Comparison of ENCODE assay signal across 23 cellular contexts in genomic region chr2:177705511-177705910, GRCh38.
DNase-seq lines count a peak whose midpoint lies in the region; TF ChIP-seq lines count a peak whose summit lies in the region.
"Had no signal": no experiment of that assay in that cellular context is flagged by ENCODE, and none has a peak within 500 bp of the region (broad histone marks: within the 10 kb centered on the region; RNA-seq: fewer than 3 reads in every experiment).

No MANE protein-coding gene starts in this region.

- H3K4me1 ChIP-seq in HAP-1: peaks cover 34% of the 10 kb centered on the region
- H3K4me1 ChIP-seq: BLaER1 had no signal

- peak overlapping the region; percentile 11 for H3K27ac Mint-ChIP-seq in mesothelial cell of epicardium
- H3K27ac Mint-ChIP-seq in progenitor cell of endocrine pancreas: peak overlapping the region; percentile 8
- H3K27ac Mint-ChIP-seq: CD14-positive monocyte; CD4-positive, alpha-beta memory T cell; CD4-positive, CD25-positive, alpha-beta regulatory T cell; CD8-positive, alpha-beta memory T cell had no signal

- H3K4me1 Mint-ChIP-seq in mesothelial cell of epicardium (peaks cover 6% of the 10 kb centered on the region), progenitor cell of endocrine pancreas (ENCODE audit: low read depth) (no peaks in the 10 kb centered on the region)
- H3K4me1 Mint-ChIP-seq: CD14-positive monocyte; CD4-positive, alpha-beta memory T cell; CD4-positive, CD25-positive, alpha-beta regulatory T cell; CD8-positive, alpha-beta memory T cell had no signal

- H3K27me3 ChIP-seq in HAP-1 (ENCODE audit: low read depth): no peaks in the 10 kb centered on the region
- H3K27me3 ChIP-seq: BE2C, BLaER1 had no signal

- DNase-seq in HAP-1 (ENCODE audit: low spot score in 2 of 2) (peak; percentile 57 to 91), mesothelial cell of epicardium (ENCODE audit: low spot score in 2 of 2, unreplicated experiment in 2 of 2) (no peak), progenitor cell of endocrine pancreas (ENCODE audit: low spot score, unreplicated experiment) (no peak), KBM-7 (no peak)
- no peak for DNase-seq in stimulated activated CD4-positive, alpha-beta T cell treated with anti-CD3 and anti-CD28 coated beads, Interleukin-12 subunit alpha, Interleukin-12 subunit beta, amount 100 ng/mL, for 4 hours
- DNase-seq: 8988T; ACHN; BE2C; C1 segment of cervical spinal cord; CD4-positive, alpha-beta memory T cell; CD4-positive, CD25-positive, alpha-beta regulatory T cell; CD8-positive, alpha-beta memory T cell; COR-L47; DMS 273 treated with DMSO at 0.1 percent for 48 hours; DMS153; DMS53; DMS79; DND-41; EL; GDM1 had no signal

- no peak overlapping the region for H3K4me3 ChIP-seq in HAP-1
- H3K4me3 ChIP-seq: BLaER1, GM12878 had no signal

- in situ Hi-C loops in HAP-1 (cut with MboI; ENCODE audit: low sequenced_read_pairs): no loop called here
- in situ Hi-C loops in KBM-7 (cut with MboI; ENCODE audit: low pct_unique_long_range_greater_than_20kb, low sequenced_read_pairs): no loop called here

- H3K36me3 Mint-ChIP-seq in mesothelial cell of epicardium: peaks cover 7% of the 10 kb centered on the region
- H3K36me3 Mint-ChIP-seq in progenitor cell of endocrine pancreas (ENCODE audit: insufficient read depth): peaks cover 16% of the 10 kb centered on the region
- H3K36me3 Mint-ChIP-seq: CD14-positive monocyte; CD4-positive, alpha-beta memory T cell; CD4-positive, CD25-positive, alpha-beta regulatory T cell; CD8-positive, alpha-beta memory T cell had no signal

- H3K9me3 ChIP-seq in HAP-1: no peaks in the 10 kb centered on the region
- H3K9me3 ChIP-seq: BE2C, BLaER1 had no signal

- TF ChIP-seq CTCF in mesothelial cell of epicardium (IDR thresholded peaks at IDR 0.05; ENCODE audit: unreplicated experiment) (no peak), progenitor cell of endocrine pancreas (IDR thresholded peaks at IDR 0.05; ENCODE audit: unreplicated experiment) (no peak)

- no peak overlapping the region for H3K4me3 Mint-ChIP-seq in mesothelial cell of epicardium
- no peak overlapping the region for H3K4me3 Mint-ChIP-seq in progenitor cell of endocrine pancreas (ENCODE audit: low read depth)
- H3K4me3 Mint-ChIP-seq: CD14-positive monocyte; CD4-positive, alpha-beta memory T cell; CD4-positive, CD25-positive, alpha-beta regulatory T cell; CD8-positive, alpha-beta memory T cell had no signal

- H3K36me3 ChIP-seq in HAP-1 (replicated peaks): no peaks in the 10 kb centered on the region
- H3K36me3 ChIP-seq: BE2C, BLaER1 had no signal

- H3K9me3 Mint-ChIP-seq in mesothelial cell of epicardium: no peaks in the 10 kb centered on the region
- no peaks in the 10 kb centered on the region for H3K9me3 Mint-ChIP-seq in progenitor cell of endocrine pancreas (ENCODE audit: low read depth)
- H3K9me3 Mint-ChIP-seq: CD14-positive monocyte; CD4-positive, alpha-beta memory T cell; CD4-positive, CD25-positive, alpha-beta regulatory T cell; CD8-positive, alpha-beta memory T cell had no signal

- H3K27me3 Mint-ChIP-seq in mesothelial cell of epicardium (ENCODE audit: low read depth) (no peaks in the 10 kb centered on the region), progenitor cell of endocrine pancreas (no peaks in the 10 kb centered on the region)

Comparison
In these comparisons a context has a peak if more than half of its experiments do, and no peak if none do; other contexts are left out.
1. DNase-seq: peak in HAP-1 (2 of 2); none in mesothelial cell of epicardium (0 of 2), progenitor cell of endocrine pancreas (single experiment), stimulated activated CD4-positive, alpha-beta T cell treated with anti-CD3 and anti-CD28 coated beads, Interleukin-12 subunit alpha, Interleukin-12 subunit beta, amount 100 ng/mL, for 4 hours (single experiment) and KBM-7 (single experiment).